In genomic region chr5:150626853-150627276, GRCh38 we compare ENCODE assay signal across 1 cellular context.
TF ChIP-seq lines count a peak whose summit lies in the region.

No MANE protein-coding gene starts in this region.

TF ChIP-seq in liver, 16 proteins besides CTCF, POLR2A, EP300 and RAD21 (continued from another document):
- TF ChIP-seq MAX (IDR thresholded peaks at IDR 0.05): no peak
- no peak for TF ChIP-seq FOXA2 (IDR thresholded peaks at IDR 0.05)
- TF ChIP-seq HNF4G (IDR thresholded peaks at IDR 0.05): no peak
- TF ChIP-seq RXRA (IDR thresholded peaks at IDR 0.05): no peak
- no peak for TF ChIP-seq YY1 (IDR thresholded peaks at IDR 0.05)
- no peak for TF ChIP-seq TAF1 (conservative IDR thresholded peaks at IDR 0.05)
- no peak for TF ChIP-seq ATF3 (IDR thresholded peaks at IDR 0.05)
- TF ChIP-seq JUND (IDR thresholded peaks at IDR 0.05): no peak
- no peak for TF ChIP-seq GABPA (IDR thresholded peaks at IDR 0.05 in 1 of 2, conservative IDR thresholded peaks at IDR 0.05 in 1 of 2)
